ENCODE assay signal across 7 cellular contexts in genomic region chr12:26119391-26119981, GRCh38. TPM values are rescaled to one million over a fixed set of nuclear protein-coding genes. Genes with fewer than 3 reads are reported as not detected.
DNase-seq lines count a peak whose midpoint lies in the region; ATAC-seq and TF ChIP-seq lines count a peak whose summit lies in the region.

No MANE protein-coding gene starts in this region.

- ATAC-seq in IMR-90 (ENCODE audit: low read depth) (peak; percentile 25; the same call in 1 of the 2 replicates), SK-N-SH treated with all-trans-retinoic acid at 6 μM for 48 hours (peak; percentile 45), gastrocnemius medialis (peak in 1 of 2 donors; percentile 15), HG02852 (IDR thresholded peaks at IDR 0.05; ENCODE audit: unreplicated experiment) (no peak)

- POLR2A ChIA-PET in IMR-90 (lab: Charles Lee; ENCODE audit: unreplicated experiment) = no interaction called here

- no peak overlapping the region for H4K8ac ChIP-seq in IMR-90 (ENCODE audit: low read depth in 2 of 2, low read length in 2 of 2)

- no CpG with 5 or more reads among the region's 2 CpGs for WGBS in IMR-90 (ENCODE audit: extremely low coverage in 2 of 2, insufficient read length in 1 of 2), 2 experiments

- H4K20me1 ChIP-seq in IMR-90 (ENCODE audit: insufficient read depth, low read length) = no peaks in the 10 kb centered on the region

- H3K4me3 Mint-ChIP-seq in activated naive CD8-positive, alpha-beta T cell treated with anti-CD3 and anti-CD28 coated beads for 36 hours = no peak overlapping the region

- H3K9ac ChIP-seq in IMR-90 (ENCODE audit: low read depth, low read length) = no peak overlapping the region

- no peaks in the 10 kb centered on the region for H3K4me1 ChIP-seq in IMR-90 (ENCODE audit: control insufficient read depth, insufficient read depth, low read length)
- peaks cover 69 to 70% of the 10 kb centered on the region in 2 donors for H3K4me1 ChIP-seq in gastrocnemius medialis

- DNase-seq in IMR-90 (peak; percentile 78), fibroblast of villous mesenchyme (ENCODE audit: low read depth) (peak; percentile 72), gastrocnemius medialis (peak in 1 of 2 donors; percentile 44)
- no peak for DNase-seq in activated naive CD8-positive, alpha-beta T cell treated with anti-CD3 and anti-CD28 coated beads for 36 hours

- TF ChIP-seq RAD21 in IMR-90 (IDR thresholded peaks at IDR 0.05; ENCODE audit: low read length) = peak; percentile 71

- no peak overlapping the region for H3K18ac ChIP-seq in IMR-90 (ENCODE audit: low read depth, low read length)

- H3K14ac ChIP-seq in IMR-90 (replicated peaks; ENCODE audit: low read depth, low read length) = no peak overlapping the region

- no peak overlapping the region for H3K4me2 ChIP-seq in IMR-90 (ENCODE audit: low read depth, low read length)

- no peaks in the 10 kb centered on the region for H3K36me3 ChIP-seq in IMR-90 (ENCODE audit: control insufficient read depth, insufficient read depth, low read length)
- H3K36me3 ChIP-seq in gastrocnemius medialis = no peaks in the 10 kb centered on the region

- TF ChIP-seq POLR2A in IMR-90 (IDR thresholded peaks at IDR 0.05; ENCODE audit: low read depth, low read length) (no peak), gastrocnemius medialis (IDR thresholded peaks at IDR 0.05) (no peak)

- no peak overlapping the region for H3K4ac ChIP-seq in IMR-90 (ENCODE audit: low read depth, low read length)

- no TSS peak for BruUV-seq in IMR-90 (replicated peaks; lab: Mats Ljungman, UMichigan)

- H3K27ac Mint-ChIP-seq in activated naive CD8-positive, alpha-beta T cell treated with anti-CD3 and anti-CD28 coated beads for 36 hours = no peak overlapping the region

- intact Hi-C loops in IMR-90 (cut with micrococcal nuclease) = loop anchor here (1.0 to 5.0 kb wide), 4 partner anchors 353 to 581 kb away; no protein-coding TSS in a partner anchor
- intact Hi-C loops in gastrocnemius medialis (cut with DNase I; ENCODE audit: low total_unique reads) = loop anchor here (10.0 kb wide), 1 partner anchor 715 kb away; the partner anchor contains the start of gene ITPR2

- in situ Hi-C loops in IMR-90 (cut with MboI; ENCODE audit: low sequenced_read_pairs) = no loop called here
- in situ Hi-C loops in gastrocnemius medialis (cut with MboI; ENCODE audit: low sequenced_read_pairs in 4 of 4) = loop anchor here in 1 of 4 donors (10.0 kb wide), 1 partner anchor 405 kb away; no protein-coding TSS in a partner anchor

- dilution Hi-C loops in IMR-90 (cut with HindIII; ENCODE audit: low sequenced_read_pairs, unreplicated experiment) = no loop called here

- no peaks in the 10 kb centered on the region for H3K9me1 ChIP-seq in IMR-90 (ENCODE audit: insufficient read depth, low read length)

- no peaks in the 10 kb centered on the region for H3K79me1 ChIP-seq in IMR-90 (ENCODE audit: low read depth in 1 of 2, low read length in 2 of 2)

- H3K27me3 ChIP-seq in IMR-90 (ENCODE audit: control insufficient read depth, insufficient read depth, low read length) = peaks cover 3% of the 10 kb centered on the region
- no peaks in the 10 kb centered on the region for H3K27me3 ChIP-seq in gastrocnemius medialis

- H3K4me1 Mint-ChIP-seq in activated naive CD8-positive, alpha-beta T cell treated with anti-CD3 and anti-CD28 coated beads for 36 hours = peaks cover 16% of the 10 kb centered on the region

- CTCF ChIA-PET in IMR-90 (lab: Yijun Ruan, JAX) = interaction anchor here (0.5 to 3.0 kb wide), 13 partner anchors 10 to 744 kb away, joined by 3 to 12 read pairs (median 4); no protein-coding TSS in a partner anchor

- H3K27ac ChIP-seq in IMR-90 (ENCODE audit: insufficient read depth, low read length) (no peak overlapping the region), gastrocnemius medialis (peak overlapping the region; percentile 95 to 100 (median 97))

- no peak overlapping the region for H2BK15ac ChIP-seq in IMR-90 (ENCODE audit: low read depth, low read length)

- TF ChIP-seq CTCF in GM12873 (IDR thresholded peaks at IDR 0.05; ENCODE audit: insufficient read depth, low read depth, low read length, missing control alignments) (peak; percentile 51), IMR-90 (conservative IDR thresholded peaks at IDR 0.05; ENCODE audit: low read depth, low read length) (peak; percentile 69), fibroblast of villous mesenchyme (IDR thresholded peaks at IDR 0.05; ENCODE audit: insufficient read depth, low read depth, low read length) (peak; percentile 63), gastrocnemius medialis (IDR thresholded peaks at IDR 0.05 in 4 of 5, conservative IDR thresholded peaks at IDR 0.05 in 1 of 5) (peak in 4 of 5 experiments; percentile 23 to 54 (median 38))

- no peak overlapping the region for H4K5ac ChIP-seq in IMR-90 (ENCODE audit: low read depth, low read length)

- H2BK20ac ChIP-seq in IMR-90 (ENCODE audit: low read depth, low read length) = no peak overlapping the region

- no peak overlapping the region for H4K91ac ChIP-seq in IMR-90 (ENCODE audit: insufficient read depth, low read depth, low read length)

- H2BK5ac ChIP-seq in IMR-90 (ENCODE audit: low read depth, low read length, poor library complexity, severe bottlenecking) = no peak overlapping the region

- H3K23ac ChIP-seq in IMR-90 (ENCODE audit: low read depth, low read length) = no peak overlapping the region

- no peak overlapping the region for H3K4me3 ChIP-seq in IMR-90 (ENCODE audit: insufficient read depth, low read depth, low read length)
- no peak overlapping the region for H3K4me3 ChIP-seq in fibroblast of villous mesenchyme (ENCODE audit: low read depth, low read length)
- peak overlapping the region in 1 of 4 donors; percentile 10 for H3K4me3 ChIP-seq in gastrocnemius medialis

- H3K9me3 ChIP-seq in IMR-90 (ENCODE audit: control insufficient read depth, insufficient read depth, low read length) = no peaks in the 10 kb centered on the region
- H3K9me3 ChIP-seq in gastrocnemius medialis = no peaks in the 10 kb centered on the region

- H2BK120ac ChIP-seq in IMR-90 (ENCODE audit: low read depth, low read length) = no peak overlapping the region; the same call in 1 of the 2 replicates

- H2AK5ac ChIP-seq in IMR-90 (ENCODE audit: low read depth, low read length) = no peak overlapping the region

- H3K27me3 Mint-ChIP-seq in activated naive CD8-positive, alpha-beta T cell treated with anti-CD3 and anti-CD28 coated beads for 36 hours = peaks cover 63% of the 10 kb centered on the region

- no peak overlapping the region for H2AK9ac ChIP-seq in IMR-90 (replicated peaks; ENCODE audit: low read depth, low read length, poor library complexity)

- no peaks in the 10 kb centered on the region for H3K36me3 Mint-ChIP-seq in activated naive CD8-positive, alpha-beta T cell treated with anti-CD3 and anti-CD28 coated beads for 36 hours

- no peak overlapping the region for H3K56ac ChIP-seq in IMR-90 (ENCODE audit: extremely low read depth, insufficient read depth, low read length)

- no peaks in the 10 kb centered on the region for H3K9me3 Mint-ChIP-seq in activated naive CD8-positive, alpha-beta T cell treated with anti-CD3 and anti-CD28 coated beads for 36 hours

- no peak overlapping the region for H2AFZ ChIP-seq in IMR-90 (replicated peaks; ENCODE audit: low read length, poor library complexity)

TF ChIP-seq in IMR-90, 13 proteins besides CTCF, POLR2A, EP300 and RAD21 (continues in another document):
- no peak for TF ChIP-seq MXI1 (IDR thresholded peaks at IDR 0.05; ENCODE audit: borderline replicate concordance, low read depth, low read length)
- TF ChIP-seq, protein P1, sequence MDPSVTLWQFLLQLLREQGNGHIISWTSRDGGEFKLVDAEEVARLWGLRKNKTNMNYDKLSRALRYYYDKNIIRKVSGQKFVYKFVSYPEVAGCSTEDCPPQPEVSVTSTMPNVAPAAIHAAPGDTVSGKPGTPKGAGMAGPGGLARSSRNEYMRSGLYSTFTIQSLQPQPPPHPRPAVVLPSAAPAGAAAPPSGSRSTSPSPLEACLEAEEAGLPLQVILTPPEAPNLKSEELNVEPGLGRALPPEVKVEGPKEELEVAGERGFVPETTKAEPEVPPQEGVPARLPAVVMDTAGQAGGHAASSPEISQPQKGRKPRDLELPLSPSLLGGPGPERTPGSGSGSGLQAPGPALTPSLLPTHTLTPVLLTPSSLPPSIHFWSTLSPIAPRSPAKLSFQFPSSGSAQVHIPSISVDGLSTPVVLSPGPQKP (IDR thresholded peaks at IDR 0.05; ENCODE audit: borderline replicate concordance, low read depth, low read length) = no peak

TF ChIP-seq in SK-N-SH treated with all-trans-retinoic acid at 6 μM for 48 hours, 23 proteins besides CTCF, POLR2A, EP300 and RAD21:
- TF ChIP-seq CSRNP3 (CRISPR knock-in tag; IDR thresholded peaks at IDR 0.05) = no peak

RNA-seq across cellular contexts. Expression of gene BHLHE41, which starts 5.4 kb away (rescaled TPM):
- total RNA-seq in IMR-90 (2012; rRNA removed) (0.72 and 1.1 TPM in 2 replicates), fibroblast of villous mesenchyme (6.8 and 8.2 TPM in 2 replicates), gastrocnemius medialis (10 to 100 TPM in 2 of 4 donors, 1 to 10 TPM in 2; 6.4 to 12.1 (median 9.5) TPM)
- polyA plus RNA-seq in IMR-90 (2012; rRNA removed) = 3.8 and 5.2 TPM in 2 replicates
- 0.64 and 1.6 TPM in 2 replicates for polyA plus RNA-seq in IMR-90 (2012; cell fraction: cytosol; rRNA removed)
- 5.6 and 8.7 TPM in 2 replicates for polyA plus RNA-seq in IMR-90 (2012; cell fraction: nucleus; rRNA removed; ENCODE audit: low replicate concordance)
- total RNA-seq in activated naive CD8-positive, alpha-beta T cell treated with anti-CD3 and anti-CD28 coated beads for 36 hours = not detected
